ENCODE assay signal across 1 cellular context in the genomic region with DNA sequence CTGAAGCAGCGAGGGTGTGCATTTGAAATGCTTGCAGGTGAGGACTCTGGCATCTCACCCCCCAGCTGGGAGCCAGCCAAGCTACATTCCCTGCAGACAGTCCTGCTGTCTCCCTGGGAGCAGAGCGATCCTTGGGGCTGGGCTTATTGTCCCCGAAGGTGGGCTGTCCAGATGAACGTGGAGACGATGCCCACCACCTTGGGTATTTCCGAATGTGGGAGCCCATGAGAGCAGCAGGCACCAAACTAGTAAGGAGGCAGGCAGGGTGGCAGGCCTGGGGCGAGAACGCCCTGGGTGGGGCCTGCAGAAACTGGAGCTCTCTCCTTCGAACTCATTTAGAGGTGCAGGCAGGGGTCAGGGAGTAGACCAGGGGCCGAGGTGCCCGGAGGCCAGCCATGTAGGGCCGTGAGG.
TF ChIP-seq lines count a peak whose summit lies in the region.

No MANE protein-coding gene starts in this region.

TF ChIP-seq in K562, 482 proteins besides CTCF, POLR2A, EP300 and RAD21:
- TF ChIP-seq POLR2G (IDR thresholded peaks at IDR 0.05; ENCODE audit: low read depth, low read length) (0 out of 2 replicates have a peak, but pooled peaks have one; percentile 15), CBX1 (IDR thresholded peaks at IDR 0.05; ENCODE audit: low read depth) (no peak)
TF ChIP-seq in K562: peak in this region for 1.
